1 cellular context compared by ENCODE assay signal in genomic region chr15:59245583-59245982, GRCh38.
TF ChIP-seq lines count a peak whose summit lies in the region.

No MANE protein-coding gene starts in this region.

TF ChIP-seq in A549, 52 proteins besides CTCF, POLR2A, EP300 and RAD21 (continued from another document):
- no peak for TF ChIP-seq ATOH8 (CRISPR knock-in tag; IDR thresholded peaks at IDR 0.05; ENCODE audit: low read depth)
- TF ChIP-seq JUN (IDR thresholded peaks at IDR 0.05), result no peak
TF ChIP-seq in A549: peak in this region for 0.
